In genomic region chr4:110876866-110877265, GRCh38 we compare ENCODE assay signal across 17 cellular contexts.
"Had no signal": no experiment of that assay in that cellular context is flagged by ENCODE, and none has a peak within 500 bp of the region (broad histone marks: within the 10 kb centered on the region; RNA-seq: fewer than 3 reads in every experiment).

No MANE protein-coding gene starts in this region.

- H3K36me3 Mint-ChIP-seq: memory B cell had no signal

- H3K4me1 Mint-ChIP-seq: activated CD4-positive, alpha-beta T cell treated with anti-CD3 and anti-CD28 coated beads, Interleukin-2, amount 10 ng/mL, durations not matched to agents 7 days and 5 days; central memory CD8-positive, alpha-beta T cell; memory B cell had no signal

- DNase-seq: activated CD4-positive, alpha-beta T cell treated with anti-CD3 and anti-CD28 coated beads, Interleukin-2, amount 10 ng/mL, durations not matched to agents 7 days and 5 days; activated CD8-positive, alpha-beta memory T cell treated with anti-CD3 and anti-CD28 coated beads for 24 hours; activated CD8-positive, alpha-beta memory T cell treated with anti-CD3 and anti-CD28 coated beads, Interleukin-2, amount 50 U/mL, for 48 hours; activated effector memory CD4-positive, alpha-beta T cell treated with Interleukin-2 at 50 U/mL for 16 hours; activated naive CD4-positive, alpha-beta T cell treated with anti-CD3 and anti-CD28 coated beads, Interleukin-2, amount 50 U/mL, for 16 hours; activated T-cell treated with anti-CD3 and anti-CD28 coated beads, Interleukin-2, amount 50 U/mL, for 48 hours; heart right ventricle; naive thymus-derived CD4-positive, alpha-beta T cell; retina; stimulated activated naive CD8-positive, alpha-beta T cell treated with anti-CD3 and anti-CD28 coated beads, Interleukin-15, Interleukin-2, amounts not matched to agents 100 U/mL and 50 U/mL, for 24 hours; substantia nigra; tibial artery had no signal

- H3K27ac Mint-ChIP-seq: activated CD4-positive, alpha-beta T cell treated with anti-CD3 and anti-CD28 coated beads, Interleukin-2, amount 10 ng/mL, durations not matched to agents 7 days and 5 days; memory B cell; naive thymus-derived CD4-positive, alpha-beta T cell had no signal

- H3K4me3 Mint-ChIP-seq: activated CD4-positive, alpha-beta T cell treated with anti-CD3 and anti-CD28 coated beads, Interleukin-2, amount 10 ng/mL, durations not matched to agents 7 days and 5 days; central memory CD8-positive, alpha-beta T cell; memory B cell; naive thymus-derived CD4-positive, alpha-beta T cell had no signal

- H3K4me3 ChIP-seq: ascending aorta, coronary artery, gastroesophageal sphincter, heart right ventricle, tibial artery had no signal

- H3K36me3 ChIP-seq: ascending aorta, gastroesophageal sphincter, heart right ventricle, tibial artery had no signal

- H3K27ac ChIP-seq: ascending aorta, coronary artery, gastroesophageal sphincter, heart right ventricle, tibial artery had no signal

- H3K9me3 Mint-ChIP-seq: memory B cell had no signal

- H3K27me3 Mint-ChIP-seq: activated CD4-positive, alpha-beta T cell treated with anti-CD3 and anti-CD28 coated beads, Interleukin-2, amount 10 ng/mL, durations not matched to agents 7 days and 5 days; central memory CD8-positive, alpha-beta T cell had no signal

- H3K9me3 ChIP-seq: ascending aorta, gastroesophageal sphincter, tibial artery had no signal

- H3K27me3 ChIP-seq: ascending aorta, gastroesophageal sphincter, heart right ventricle, tibial artery had no signal

- H3K4me1 ChIP-seq: ascending aorta, gastroesophageal sphincter, heart right ventricle, tibial artery had no signal
